ENCODE assay signal across 25 cellular contexts in the genomic region with DNA sequence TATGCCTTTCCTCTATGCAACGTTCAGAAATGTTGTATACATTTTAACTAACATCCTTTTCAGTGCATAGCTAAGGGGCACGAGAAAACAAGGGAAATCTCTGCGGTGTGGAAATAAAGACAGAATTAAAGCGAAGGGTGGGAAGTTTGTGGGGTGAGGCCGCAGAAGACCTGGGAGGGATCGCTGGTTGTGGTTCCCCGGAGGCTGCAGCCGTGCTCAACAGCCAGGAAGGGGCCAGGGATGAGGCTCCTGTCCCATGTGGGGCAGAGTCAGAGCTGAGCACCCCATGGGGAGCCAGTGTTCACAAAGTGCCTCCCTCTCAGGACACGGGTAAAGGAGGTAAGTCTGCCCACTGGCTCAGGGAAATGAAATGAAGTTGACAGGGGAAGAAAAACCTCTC.
A peak's percentile ranks its signal among the peaks of the same experiment; 100 is the strongest.
DNase-seq lines count a peak whose midpoint lies in the region; ATAC-seq and TF ChIP-seq lines count a peak whose summit lies in the region.
"Had no signal": no experiment of that assay in that cellular context is flagged by ENCODE, and none has a peak within 500 bp of the region (broad histone marks: within the 10 kb centered on the region; RNA-seq: fewer than 3 reads in every experiment).

No MANE protein-coding gene starts in this region.

- H2BK12ac ChIP-seq in mesenchymal stem cell (ENCODE audit: low read length in 2 of 2) = peak overlapping the region; percentile 57 to 86

- peak overlapping the region; percentile 91 for H4K91ac ChIP-seq in mesenchymal stem cell (ENCODE audit: low read length)

- no peak overlapping the region for H2AFZ ChIP-seq in mesenchymal stem cell (ENCODE audit: low read depth, low read length)

- 88 to 93% (median 91%) methylated on average over 9 of the region's 9 CpGs for WGBS in heart left ventricle, 4 donors
- 90% methylated on average over 9 of the region's 9 CpGs for WGBS in mesenchymal stem cell
- 80 to 88% methylated on average over 3 to 9 of the region's 9 CpGs for WGBS in transverse colon (ENCODE audit: low coverage in 1 of 2), 2 donors

- intact Hi-C loops in heart left ventricle (cut with DNase I) = no loop called here
- intact Hi-C loops in transverse colon (cut with DNase I; ENCODE audit: low total_unique reads) = no loop called here

- TF ChIP-seq POLR2A in heart left ventricle (IDR thresholded peaks at IDR 0.05) (no peak), transverse colon (IDR thresholded peaks at IDR 0.05) (no peak)

- DNase-seq in right atrium auricular region (ENCODE audit: low spot score) = peak; percentile 11
- no peak for DNase-seq in heart left ventricle
- no peak for DNase-seq in adipocyte (ENCODE audit: low read depth)
- no peak for DNase-seq in mesenchymal stem cell
- peak; percentile 5 for DNase-seq in transverse colon
- DNase-seq in KG1 (lab: John Stamatoyannopoulos, UW) = no peak
- DNase-seq in pons (ENCODE audit: low spot score) = no peak
- DNase-seq in hepatic stellate cell (ENCODE audit: low spot score) = no peak
- DNase-seq: ACHN; activated CD4-positive, alpha-beta T cell treated with anti-CD3 and anti-CD28 coated beads, Interleukin-2, amount 50 U/mL, for 48 hours; activated gamma-delta T cell; DMS53; effector memory CD4-positive, alpha-beta T cell; foreskin keratinocyte; HCEC 1CT; heart right ventricle; NCI-H1417; NCI-H2081; NCI-H226; NCI-H69; nucleus accumbens; upper lobe of right lung had no signal

- H3K14ac ChIP-seq in mesenchymal stem cell (ENCODE audit: low read length in 2 of 2) = no peak overlapping the region

- H3K27ac ChIP-seq in right atrium auricular region = no peak overlapping the region
- H3K27ac ChIP-seq in heart left ventricle = no peak overlapping the region
- H3K27ac ChIP-seq in mesenchymal stem cell (ENCODE audit: low read length, poor library complexity, severe bottlenecking) = no peak overlapping the region
- H3K27ac ChIP-seq in transverse colon = no peak overlapping the region
- H3K27ac ChIP-seq: foreskin keratinocyte, heart right ventricle, SJSA1, upper lobe of right lung had no signal

- peak overlapping the region; percentile 62 for H2BK120ac ChIP-seq in mesenchymal stem cell (ENCODE audit: low read depth, low read length)

- ATAC-seq in heart left ventricle = no peak
- ATAC-seq: esophagus mucosa, foreskin keratinocyte, heart right ventricle, upper lobe of right lung had no signal

- H3K79me1 ChIP-seq in mesenchymal stem cell (replicated peaks; ENCODE audit: low read length, poor library complexity, severe bottlenecking) = no peaks in the 10 kb centered on the region

- peak overlapping the region; percentile 45 for H4K8ac ChIP-seq in mesenchymal stem cell (ENCODE audit: low read length)

- H3K27me3 ChIP-seq in right atrium auricular region = no peaks in the 10 kb centered on the region
- H3K27me3 ChIP-seq in heart left ventricle = no peaks in the 10 kb centered on the region
- no peaks in the 10 kb centered on the region for H3K27me3 ChIP-seq in adipocyte (replicated peaks; ENCODE audit: control insufficient read depth, insufficient read depth, low read length)
- no peaks in the 10 kb centered on the region for H3K27me3 ChIP-seq in mesenchymal stem cell (ENCODE audit: control insufficient read depth in 1 of 2, insufficient read depth in 1 of 2, low read length in 2 of 2)
- H3K27me3 ChIP-seq in transverse colon = no peaks in the 10 kb centered on the region
- H3K27me3 ChIP-seq: foreskin keratinocyte, heart right ventricle, SJSA1, upper lobe of right lung had no signal

- no peak overlapping the region for H3K4me3 ChIP-seq in right atrium auricular region
- H3K4me3 ChIP-seq in heart left ventricle = no peak overlapping the region
- H3K4me3 ChIP-seq in adipocyte (ENCODE audit: low read length) = no peak overlapping the region
- no peak overlapping the region for H3K4me3 ChIP-seq in mesenchymal stem cell (ENCODE audit: insufficient read depth in 1 of 2, low read depth in 1 of 2, low read length in 2 of 2)
- no peak overlapping the region for H3K4me3 ChIP-seq in transverse colon
- H3K4me3 ChIP-seq: heart right ventricle, SJSA1, smooth muscle cell, upper lobe of right lung had no signal

- H3K9me3 ChIP-seq in right atrium auricular region (peaks cover 0 to 9% of the 10 kb centered on the region in 2 donors), heart left ventricle (peaks cover 0 to 15% (median 6%) of the 10 kb centered on the region in 12 donors), adipocyte (ENCODE audit: control insufficient read depth, low read length) (peaks cover 9% of the 10 kb centered on the region), mesenchymal stem cell (ENCODE audit: control insufficient read depth, low read length) (peaks cover 9% of the 10 kb centered on the region), transverse colon (peaks cover 5 to 8% of the 10 kb centered on the region in 2 donors)
- H3K9me3 ChIP-seq: SJSA1, upper lobe of right lung had no signal

- H2BK15ac ChIP-seq in mesenchymal stem cell (ENCODE audit: low read depth, poor library complexity, severe bottlenecking) = peak overlapping the region; percentile 93

- H2AK5ac ChIP-seq in mesenchymal stem cell (ENCODE audit: low read length, severe bottlenecking) = no peak overlapping the region

- H3K36me3 ChIP-seq in right atrium auricular region (no peaks in the 10 kb centered on the region), heart left ventricle (no peaks in the 10 kb centered on the region), adipocyte (ENCODE audit: control insufficient read depth, insufficient read depth, low read length, severe bottlenecking) (no peaks in the 10 kb centered on the region), mesenchymal stem cell (ENCODE audit: control insufficient read depth in 1 of 2, insufficient read depth in 2 of 2, low read depth in 1 of 2, low read length in 2 of 2) (peaks cover 0 to 3% of the 10 kb centered on the region in 2 experiments), transverse colon (no peaks in the 10 kb centered on the region)
- H3K36me3 ChIP-seq: heart right ventricle, SJSA1, upper lobe of right lung had no signal

- peak overlapping the region; percentile 1 to 70 for H3K4ac ChIP-seq in mesenchymal stem cell (ENCODE audit: low read depth in 1 of 2, low read length in 2 of 2)

- no peak overlapping the region for H3K23ac ChIP-seq in mesenchymal stem cell (ENCODE audit: low read length in 2 of 2)

- no peak for TF ChIP-seq CTCF in right atrium auricular region (IDR thresholded peaks at IDR 0.05)
- no peak for TF ChIP-seq CTCF in heart left ventricle (IDR thresholded peaks at IDR 0.05)
- no peak for TF ChIP-seq CTCF in transverse colon (IDR thresholded peaks at IDR 0.05)

- H3K4me2 ChIP-seq in mesenchymal stem cell (ENCODE audit: low read length, poor library complexity, severe bottlenecking) = no peak overlapping the region
- H3K4me2 ChIP-seq: smooth muscle cell had no signal

- H2BK5ac ChIP-seq in mesenchymal stem cell (ENCODE audit: low read depth, low read length, poor library complexity, severe bottlenecking) = no peak overlapping the region

- no peak for TF ChIP-seq EP300 in transverse colon (IDR thresholded peaks at IDR 0.05; ENCODE audit: low read depth)

- H3K9ac ChIP-seq in adipocyte (ENCODE audit: low read length) = peak overlapping the region; percentile 86
- H3K9ac ChIP-seq in mesenchymal stem cell (ENCODE audit: low read length) = no peak overlapping the region

- H3K18ac ChIP-seq in mesenchymal stem cell (ENCODE audit: low read depth in 1 of 2, low read length in 2 of 2) = peak overlapping the region; percentile 40 to 47

- H3K4me1 ChIP-seq in right atrium auricular region = no peaks in the 10 kb centered on the region
- H3K4me1 ChIP-seq in heart left ventricle = no peaks in the 10 kb centered on the region
- H3K4me1 ChIP-seq in adipocyte (ENCODE audit: control insufficient read depth, insufficient read depth, low read length) = peaks cover 35% of the 10 kb centered on the region
- peaks cover 14% of the 10 kb centered on the region for H3K4me1 ChIP-seq in mesenchymal stem cell (ENCODE audit: control insufficient read depth, insufficient read depth, low read depth, low read length)
- H3K4me1 ChIP-seq in transverse colon = no peaks in the 10 kb centered on the region
- H3K4me1 ChIP-seq: foreskin keratinocyte, heart right ventricle had no signal

- in situ Hi-C loops in transverse colon (cut with MboI; ENCODE audit: low pct_ligation_motif_present in 1 of 4, low pct_unique_long_range_greater_than_20kb in 1 of 4, low sequenced_read_pairs in 3 of 4) = no loop called here

Comparison
In these comparisons a context has a peak if more than half of its experiments do, and no peak if none do; other contexts are left out.
1. DNase-seq: peak in right atrium auricular region (single experiment) and transverse colon (single experiment); none in heart left ventricle (0 of 5), adipocyte (single experiment), mesenchymal stem cell (single experiment), KG1 (single experiment), pons (single experiment) and hepatic stellate cell (single experiment).